In the genomic region with DNA sequence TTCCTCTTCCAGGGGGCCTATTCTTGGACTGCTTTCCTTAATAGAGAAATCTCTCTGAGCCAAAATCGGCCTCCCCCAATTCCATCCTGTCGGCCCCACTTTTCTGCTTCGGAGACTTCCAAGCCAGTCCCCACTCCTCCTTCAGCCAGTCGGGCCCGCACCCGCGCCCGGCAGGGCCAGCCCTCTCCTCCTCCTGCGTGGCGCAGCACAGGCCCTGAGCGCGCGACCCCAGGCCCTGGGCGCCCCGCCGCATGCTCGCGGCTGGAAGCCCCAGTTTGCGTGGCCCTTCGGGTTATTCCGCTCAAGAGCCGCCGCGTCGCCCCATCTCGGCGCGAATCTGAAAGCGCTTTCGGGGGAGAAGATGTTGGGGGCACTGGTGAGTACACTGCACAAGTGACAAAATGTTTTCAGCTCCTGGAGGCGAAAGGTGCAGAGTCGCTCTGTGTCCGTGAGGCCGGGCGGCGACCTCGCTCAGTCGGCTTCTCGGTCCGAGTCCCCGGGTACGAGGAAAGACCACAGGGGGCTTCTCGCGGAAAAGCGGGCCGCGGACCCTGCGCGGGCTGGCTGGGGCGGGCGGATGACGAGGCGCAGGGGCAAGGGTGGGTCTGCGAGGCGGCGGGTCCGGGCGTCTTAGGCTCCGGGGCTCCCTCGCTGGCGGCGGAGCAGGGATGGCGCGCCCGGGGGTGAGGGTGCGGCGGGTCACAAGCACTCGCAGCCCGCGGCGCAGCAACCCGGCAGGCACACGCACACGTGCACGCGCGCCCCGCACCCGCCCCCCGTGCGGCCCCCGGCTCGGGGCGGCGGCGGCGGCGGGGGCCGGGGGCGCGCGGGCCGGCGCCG, we compare ENCODE assay signal across 8 cellular contexts. TPM values are rescaled to one million over a fixed set of nuclear protein-coding genes. Genes with fewer than 3 reads are reported as not detected.
DNase-seq lines count a peak whose midpoint lies in the region; ATAC-seq and TF ChIP-seq lines count a peak whose summit lies in the region.

A gene with protein sequence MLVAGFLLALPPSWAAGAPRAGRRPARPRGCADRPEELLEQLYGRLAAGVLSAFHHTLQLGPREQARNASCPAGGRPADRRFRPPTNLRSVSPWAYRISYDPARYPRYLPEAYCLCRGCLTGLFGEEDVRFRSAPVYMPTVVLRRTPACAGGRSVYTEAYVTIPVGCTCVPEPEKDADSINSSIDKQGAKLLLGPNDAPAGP (plus strand): TSS at position 755 of the 840 bp plus-strand sequence. CDS start 303 bp downstream, outside the sequence.

- WGBS in right cardiac atrium = under 1% methylated on average over 95 of the region's 95 CpGs

- H3K4me1 ChIP-seq in OCI-LY1 (ENCODE audit: insufficient read depth, low read length, severe bottlenecking) (peaks cover 12% of the 10 kb centered on the region), right cardiac atrium (ENCODE audit: control insufficient read depth, insufficient read depth, low read length) (no peaks in the 10 kb centered on the region)

- peak within 1 kb of the TSS; percentile 84 for H3K4me2 ChIP-seq in OCI-LY1 (ENCODE audit: low read length)

- ATAC-seq in HG02759 (IDR thresholded peaks at IDR 0.05; ENCODE audit: unreplicated experiment) (peak; percentile 42), right cardiac atrium (peak; percentile 44 to 58)
- ATAC-seq in activated naive CD4-positive, alpha-beta T cell treated with anti-CD3 and anti-CD28 coated beads, Interleukin-2, amount 50 U/mL, for 72 hours = peak; percentile 31 to 39

- H3K27me3 ChIP-seq in OCI-LY1 (ENCODE audit: insufficient read depth, low read length) (no peaks in the 10 kb centered on the region), right cardiac atrium (ENCODE audit: control insufficient read depth, insufficient read depth) (no peaks in the 10 kb centered on the region)

- H3K36me3 Mint-ChIP-seq in activated naive CD4-positive, alpha-beta T cell treated with anti-CD3 and anti-CD28 coated beads, Interleukin-2, amount 50 U/mL, for 72 hours = no peaks in the 10 kb centered on the region

- H3K27ac ChIP-seq in OCI-LY1 (ENCODE audit: low read depth, low read length, poor library complexity, severe bottlenecking) (no peak within 1 kb of the TSS), right cardiac atrium (ENCODE audit: low read length) (peak within 1 kb of the TSS; percentile 39)

- H3K9me2 ChIP-seq in OCI-LY1 (ENCODE audit: low read depth, low read length) = no peaks in the 10 kb centered on the region

- H3K79me2 ChIP-seq in OCI-LY1 (ENCODE audit: insufficient read depth, low read length) = no peaks in the 10 kb centered on the region

- no peaks in the 10 kb centered on the region for H3F3A ChIP-seq in OCI-LY1 (ENCODE audit: insufficient read depth, low read length)

- DNase-seq in NCI-H82 (lab: John Stamatoyannopoulos, UW) (peak; percentile 72), NCI-H82 treated with DMSO at 0.1 percent for 48 hours (lab: John Stamatoyannopoulos, UW; ENCODE audit: unreplicated experiment) (no peak), right cardiac atrium (peak in 2 of 3 donors; percentile 74 to 76), retinal pigment epithelial cell (ENCODE audit: low read depth) (no peak), posterior vena cava (ENCODE audit: low spot score) (no peak)
- peak in 1 of 2 donors; percentile 37 for DNase-seq in activated naive CD4-positive, alpha-beta T cell treated with anti-CD3 and anti-CD28 coated beads, Interleukin-2, amount 50 U/mL, for 72 hours (ENCODE audit: low spot score in 2 of 2)

- H3K9me3 ChIP-seq in OCI-LY1 (ENCODE audit: low read length) (no peaks in the 10 kb centered on the region), right cardiac atrium (ENCODE audit: control insufficient read depth, low read length) (no peaks in the 10 kb centered on the region)

- H4K20me1 ChIP-seq in OCI-LY1 (ENCODE audit: insufficient read depth, low read length) = no peaks in the 10 kb centered on the region

- peak; percentile 17; the same call in 1 of the 2 replicates for TF ChIP-seq CTCF in OCI-LY1 (IDR thresholded peaks at IDR 0.05; ENCODE audit: low read length)
- TF ChIP-seq CTCF in retinal pigment epithelial cell (conservative IDR thresholded peaks at IDR 0.05; ENCODE audit: low read depth, low read length) = no peak

- intact Hi-C loops in right cardiac atrium (cut with DNase I) = loop anchor here in 1 of 4 donors (10.0 kb wide), 1 partner anchor 198 kb away; no protein-coding TSS in a partner anchor
- intact Hi-C loops in posterior vena cava (cut with DNase I) = loop anchor here in 1 of 2 donors (10.0 kb wide), 1 partner anchor 222 kb away; no protein-coding TSS in a partner anchor

- peak within 1 kb of the TSS in 1 of 2 donors; percentile 58 for H3K27ac Mint-ChIP-seq in activated naive CD4-positive, alpha-beta T cell treated with anti-CD3 and anti-CD28 coated beads, Interleukin-2, amount 50 U/mL, for 72 hours

- H2AFZ ChIP-seq in OCI-LY1 (ENCODE audit: low read length) = no peak within 1 kb of the TSS

- H3K9me3 Mint-ChIP-seq in activated naive CD4-positive, alpha-beta T cell treated with anti-CD3 and anti-CD28 coated beads, Interleukin-2, amount 50 U/mL, for 72 hours = no peaks in the 10 kb centered on the region

- H3K9ac ChIP-seq in OCI-LY1 (ENCODE audit: low read length) = peak within 1 kb of the TSS; percentile 51

- peak within 1 kb of the TSS; percentile 70 for H3K4me3 ChIP-seq in OCI-LY1 (ENCODE audit: low read depth, low read length, poor library complexity, severe bottlenecking)
- H3K4me3 ChIP-seq in right cardiac atrium (ENCODE audit: low read length) = peak within 1 kb of the TSS; percentile 97
- H3K4me3 ChIP-seq in retinal pigment epithelial cell (ENCODE audit: low read length) = peak within 1 kb of the TSS; percentile 62

- no peaks in the 10 kb centered on the region for H3K36me3 ChIP-seq in OCI-LY1 (ENCODE audit: insufficient read depth, low read length)

RNA-seq across cellular contexts. Expression of the gene that starts here (rescaled TPM):
- total RNA-seq in activated naive CD4-positive, alpha-beta T cell treated with anti-CD3 and anti-CD28 coated beads, Interleukin-2, amount 50 U/mL, for 72 hours = under 1 TPM; 0.16 to 0.41 TPM
- 1 to 10 TPM; 1.9 to 3.0 (median 2.5) TPM for total RNA-seq in right cardiac atrium
- polyA plus RNA-seq in right cardiac atrium = 2.3 TPM
- total RNA-seq in posterior vena cava = 1 to 10 TPM; 9.2 to 9.8 TPM

Comparison
In these comparisons a context has a peak if more than half of its experiments do, and no peak if none do; other contexts are left out.
1. DNase-seq: peak in NCI-H82 (single experiment) and right cardiac atrium (2 of 3); none in NCI-H82 treated with DMSO at 0.1 percent for 48 hours (single experiment), retinal pigment epithelial cell (single experiment) and posterior vena cava (single experiment).
2. Peak in ATAC-seq in activated naive CD4-positive, alpha-beta T cell treated with anti-CD3 and anti-CD28 coated beads, Interleukin-2, amount 50 U/mL, for 72 hours; RNA of the gene not detected or under 1 TPM.
3. Peak in every context shown above with its lines, with median percentiles within 50 percentile points of each other: ATAC-seq and H3K4me3 ChIP-seq.